In genomic region chr16:7746971-7747370, GRCh38 we compare ENCODE assay signal across 15 cellular contexts.
DNase-seq lines count a peak whose midpoint lies in the region; TF ChIP-seq lines count a peak whose summit lies in the region.
"Had no signal": no experiment of that assay in that cellular context is flagged by ENCODE, and none has a peak within 500 bp of the region (broad histone marks: within the 10 kb centered on the region; RNA-seq: fewer than 3 reads in every experiment).

No MANE protein-coding gene starts in this region.

- no peak overlapping the region for H3K4me2 ChIP-seq in mammary epithelial cell (ENCODE audit: insufficient read depth, low read depth, low read length)
- H3K4me2 ChIP-seq: BLaER1 treated with 17β-estradiol and CSF1 and Interleukin-3, amounts not matched to agents 10 nM and 100 nM had no signal

- H4K20me1 ChIP-seq in mammary epithelial cell (ENCODE audit: insufficient read depth, low read length) = no peaks in the 10 kb centered on the region
- H4K20me1 ChIP-seq: BLaER1 treated with 17β-estradiol and CSF1 and Interleukin-3, amounts not matched to agents 10 nM and 100 nM had no signal

- dilution Hi-C loops in mammary epithelial cell (cut with HindIII; ENCODE audit: low sequenced_read_pairs) = no loop called here

- in situ Hi-C loops in mammary epithelial cell (cut with MboI; ENCODE audit: low sequenced_read_pairs in 2 of 2) = no loop called here

- CTCF ChIA-PET in mammary epithelial cell (lab: Charles Lee; ENCODE audit: low non-redundant PET) = no interaction called here

- no peaks in the 10 kb centered on the region for H3K79me2 ChIP-seq in mammary epithelial cell (ENCODE audit: insufficient read depth, low read length)

- TF ChIP-seq CTCF in breast epithelium (IDR thresholded peaks at IDR 0.05) (no peak), mammary epithelial cell (conservative IDR thresholded peaks at IDR 0.05 in 1 of 2, IDR thresholded peaks at IDR 0.05 in 1 of 2; ENCODE audit: extremely low read depth in 1 of 2, insufficient read depth in 1 of 2, low read depth in 1 of 2, low read length in 2 of 2) (no peak)

- DNase-seq in breast epithelium (ENCODE audit: low spot score in 2 of 2) = no peak
- no peak for DNase-seq in mammary epithelial cell
- DNase-seq in NCI-H82 treated with DMSO at 0.1 percent for 48 hours (lab: John Stamatoyannopoulos, UW; ENCODE audit: unreplicated experiment) = peak; percentile 22
- peak; percentile 76 for DNase-seq in cerebellum (ENCODE audit: low spot score)
- no peak for DNase-seq in NCI-H1105 (lab: John Stamatoyannopoulos, UW)
- no peak for DNase-seq in pons (ENCODE audit: low spot score)
- DNase-seq in NCI-H69 (lab: John Stamatoyannopoulos, UW) = no peak
- no peak for DNase-seq in NCI-H1417 treated with DMSO at 0.1 percent for 48 hours (lab: John Stamatoyannopoulos, UW)
- DNase-seq: ACHN; CD4-positive, CD25-positive, alpha-beta regulatory T cell; DMS53; GOT3 had no signal

- WGBS in mammary epithelial cell (ENCODE audit: low coverage, missing lambda C conversion rate) = 15% methylated on average over 3 of the region's 3 CpGs

- H3K9me3 ChIP-seq in breast epithelium (no peaks in the 10 kb centered on the region), mammary epithelial cell (replicated peaks; ENCODE audit: insufficient read depth, low read length) (peaks cover 16% of the 10 kb centered on the region)
- H3K9me3 ChIP-seq: BLaER1 treated with 17β-estradiol and CSF1 and Interleukin-3, amounts not matched to agents 10 nM and 100 nM; HAP-1 had no signal

- no peak for TF ChIP-seq POLR2A in breast epithelium (IDR thresholded peaks at IDR 0.05)

- intact Hi-C loops in breast epithelium (cut with DNase I; ENCODE audit: low total_unique reads) = no loop called here
- intact Hi-C loops in mammary epithelial cell (cut with micrococcal nuclease) = no loop called here

- H3K27me3 ChIP-seq in breast epithelium (no peaks in the 10 kb centered on the region), mammary epithelial cell (ENCODE audit: insufficient read depth, low read length) (no peaks in the 10 kb centered on the region)
- H3K27me3 ChIP-seq: BLaER1 treated with 17β-estradiol and CSF1 and Interleukin-3, amounts not matched to agents 10 nM and 100 nM had no signal

- BruUV-seq in mammary epithelial cell (replicated peaks; lab: Mats Ljungman, UMichigan) = no TSS peak

- H3K4me1 ChIP-seq in breast epithelium = peaks cover 0 to 4% of the 10 kb centered on the region in 2 donors
- no peaks in the 10 kb centered on the region for H3K4me1 ChIP-seq in mammary epithelial cell (ENCODE audit: insufficient read depth, low read length)
- H3K4me1 ChIP-seq: BLaER1 treated with 17β-estradiol and CSF1 and Interleukin-3, amounts not matched to agents 10 nM and 100 nM; HAP-1 had no signal

- no peak overlapping the region for H3K4me3 ChIP-seq in breast epithelium
- no peak overlapping the region for H3K4me3 ChIP-seq in mammary epithelial cell (replicated peaks in 1 of 3; ENCODE audit: insufficient read depth in 1 of 3, low read depth in 2 of 3, low read length in 3 of 3)
- H3K4me3 ChIP-seq: BLaER1 treated with 17β-estradiol and CSF1 and Interleukin-3, amounts not matched to agents 10 nM and 100 nM; HAP-1 had no signal

- H2AFZ ChIP-seq in mammary epithelial cell (ENCODE audit: low read depth, low read length) = no peak overlapping the region

- H3K36me3 ChIP-seq in breast epithelium (no peaks in the 10 kb centered on the region), mammary epithelial cell (ENCODE audit: insufficient read depth, low read length) (no peaks in the 10 kb centered on the region)
- H3K36me3 ChIP-seq: BLaER1 treated with 17β-estradiol and CSF1 and Interleukin-3, amounts not matched to agents 10 nM and 100 nM; HAP-1 had no signal

- H3K27ac ChIP-seq in breast epithelium = peak overlapping the region; percentile 4 to 88
- no peak overlapping the region for H3K27ac ChIP-seq in mammary epithelial cell (ENCODE audit: insufficient read depth, low read depth, low read length)
- H3K27ac ChIP-seq: BLaER1 treated with 17β-estradiol and CSF1 and Interleukin-3, amounts not matched to agents 10 nM and 100 nM; HL-60 had no signal

- no peak overlapping the region for H3K9ac ChIP-seq in mammary epithelial cell (ENCODE audit: insufficient read depth, low read length)
- H3K9ac ChIP-seq: BLaER1 treated with 17β-estradiol and CSF1 and Interleukin-3, amounts not matched to agents 10 nM and 100 nM had no signal

Comparison
In these comparisons a context has a peak if more than half of its experiments do, and no peak if none do; other contexts are left out.
1. DNase-seq: peak in NCI-H82 treated with DMSO at 0.1 percent for 48 hours (single experiment) and cerebellum (single experiment); none in breast epithelium (0 of 2), mammary epithelial cell (single experiment), NCI-H1105 (single experiment), pons (single experiment), NCI-H69 (single experiment) and NCI-H1417 treated with DMSO at 0.1 percent for 48 hours (single experiment).